1 cellular context compared by ENCODE assay signal in genomic region chr1:206143537-206144155, GRCh38.
TF ChIP-seq lines count a peak whose summit lies in the region.

No MANE protein-coding gene starts in this region.

TF ChIP-seq in HEK293, 187 proteins besides CTCF, POLR2A, EP300 and RAD21 (continued from another document):
- TF ChIP-seq ZNF518A (tag by site-specific recombination; conservative IDR thresholded peaks at IDR 0.05; ENCODE audit: low read depth) (no peak), YY2 (tag by site-specific recombination; IDR thresholded peaks at IDR 0.05) (no peak), ZBTB26 (tag by site-specific recombination; optimal IDR thresholded peaks at IDR 0.05) (no peak), ZNF354C (tag by site-specific recombination; IDR thresholded peaks at IDR 0.05; ENCODE audit: borderline replicate concordance, low read depth) (no peak), HIC1 (tag by site-specific recombination; IDR thresholded peaks at IDR 0.05) (no peak), ZNF148 (tag by site-specific recombination; IDR thresholded peaks at IDR 0.05; ENCODE audit: borderline replicate concordance) (no peak), EGR2 (tag by site-specific recombination; IDR thresholded peaks at IDR 0.05; ENCODE audit: low read depth) (peak; percentile 19; the same call in 1 of the 2 replicates), ZEB2 (tag by site-specific recombination; IDR thresholded peaks at IDR 0.05) (no peak), ZNF501 (tag by site-specific recombination; IDR thresholded peaks at IDR 0.05) (no peak), ZNF610 (tag by site-specific recombination; IDR thresholded peaks at IDR 0.05; ENCODE audit: borderline replicate concordance) (no peak), BCL6B (tag by site-specific recombination; IDR thresholded peaks at IDR 0.05) (no peak), ZNF548 (tag by site-specific recombination; IDR thresholded peaks at IDR 0.05) (no peak), PRDM4 (tag by site-specific recombination; IDR thresholded peaks at IDR 0.05) (no peak), ZFHX2 (tag by site-specific recombination; conservative IDR thresholded peaks at IDR 0.05) (peak; percentile 49)
